1 cellular context compared by ENCODE assay signal in the genomic region with DNA sequence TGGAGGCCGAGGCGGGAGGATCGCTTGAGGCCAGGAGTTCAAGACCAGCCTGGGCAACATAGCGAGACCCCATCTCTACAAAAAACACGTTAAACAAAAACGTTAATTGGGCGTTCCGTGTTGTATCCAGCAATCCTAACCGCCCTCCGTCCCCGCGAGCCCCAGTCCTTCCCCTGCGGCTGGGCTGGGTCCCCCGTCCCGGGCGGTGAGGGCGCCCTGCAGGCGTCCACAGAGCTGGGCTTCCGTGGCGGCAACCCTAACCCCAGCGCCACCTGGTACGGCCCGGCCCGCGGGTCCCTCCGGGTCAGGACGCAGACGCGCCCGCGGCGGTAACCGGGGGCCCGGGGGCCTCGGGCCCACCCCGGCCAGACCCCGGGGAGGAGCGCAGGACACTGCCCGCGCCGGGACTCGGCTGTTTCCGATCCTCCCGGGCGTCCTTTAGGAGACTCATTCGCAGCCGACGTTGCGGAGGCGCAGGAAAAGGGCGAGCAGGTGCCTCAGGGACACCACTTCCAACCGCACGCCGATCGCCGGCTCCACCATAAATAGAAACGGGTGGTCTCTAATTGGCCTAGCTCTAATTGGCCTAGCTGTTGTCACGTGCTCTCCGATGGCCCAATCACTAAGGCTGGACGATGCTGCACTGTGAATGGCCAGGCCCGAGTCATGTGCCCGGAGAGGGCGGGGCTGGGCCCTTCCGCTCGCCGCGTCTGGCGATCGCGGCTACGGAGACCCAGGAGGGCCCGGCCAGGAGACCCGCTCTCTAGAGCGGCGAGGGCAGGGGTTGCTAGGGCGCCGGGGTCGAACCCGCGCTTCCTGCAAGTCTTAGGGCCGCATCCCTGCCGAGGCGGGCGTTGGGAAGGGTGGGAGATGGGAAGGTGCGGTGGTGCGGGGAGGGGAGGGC.
TF ChIP-seq lines count a peak whose summit lies in the region.

No MANE protein-coding gene starts in this region.

TF ChIP-seq in K562, 482 proteins besides CTCF, POLR2A, EP300 and RAD21 (continued from another document and continues in another):
- TF ChIP-seq, protein P1, sequence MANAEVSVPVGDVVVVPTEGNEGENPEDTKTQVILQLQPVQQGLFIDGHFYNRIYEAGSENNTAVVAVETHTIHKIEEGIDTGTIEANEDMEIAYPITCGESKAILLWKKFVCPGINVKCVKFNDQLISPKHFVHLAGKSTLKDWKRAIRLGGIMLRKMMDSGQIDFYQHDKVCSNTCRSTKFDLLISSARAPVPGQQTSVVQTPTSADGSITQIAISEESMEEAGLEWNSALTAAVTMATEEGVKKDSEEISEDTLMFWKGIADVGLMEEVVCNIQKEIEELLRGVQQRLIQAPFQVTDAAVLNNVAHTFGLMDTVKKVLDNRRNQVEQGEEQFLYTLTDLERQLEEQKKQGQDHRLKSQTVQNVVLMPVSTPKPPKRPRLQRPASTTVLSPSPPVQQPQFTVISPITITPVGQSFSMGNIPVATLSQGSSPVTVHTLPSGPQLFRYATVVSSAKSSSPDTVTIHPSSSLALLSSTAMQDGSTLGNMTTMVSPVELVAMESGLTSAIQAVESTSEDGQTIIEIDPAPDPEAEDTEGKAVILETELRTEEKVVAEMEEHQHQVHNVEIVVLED (CRISPR knock-in tag; IDR thresholded peaks at IDR 0.05), result no peak
- TF ChIP-seq RAD51 (IDR thresholded peaks at IDR 0.05; ENCODE audit: borderline replicate concordance, low read depth) (peak; percentile 99), BCOR (IDR thresholded peaks at IDR 0.05) (peak; percentile 87), TGIF2 (CRISPR knock-in tag; IDR thresholded peaks at IDR 0.05) (no peak; the same call in 1 of the 2 replicates), FOXJ2 (tag; IDR thresholded peaks at IDR 0.05) (peak; percentile 81), RBM17 (IDR thresholded peaks at IDR 0.05; ENCODE audit: borderline replicate concordance, low read depth, low read length) (no peak), NR2C2 (CRISPR knock-in tag; IDR thresholded peaks at IDR 0.05) (0 out of 2 replicates have a peak, but pooled peaks have one; percentile 39), NR2C2 (tag; IDR thresholded peaks at IDR 0.05) (no peak; the same call in 1 of the 2 replicates), NCOR1 (IDR thresholded peaks at IDR 0.05) (peak; percentile 48; the same call in 1 of the 2 replicates), RBM34 (IDR thresholded peaks at IDR 0.05; ENCODE audit: borderline replicate concordance, insufficient read depth, low read length) (no peak), GABPA (tag; conservative IDR thresholded peaks at IDR 0.05; ENCODE audit: low read depth) (peak; percentile 47), TCF7 (IDR thresholded peaks at IDR 0.05; ENCODE audit: borderline replicate concordance) (no peak), ZNF3 (CRISPR knock-in tag; IDR thresholded peaks at IDR 0.05) (no peak), NFYB (IDR thresholded peaks at IDR 0.05; ENCODE audit: extremely low read depth, insufficient read length) (peak; percentile 92), ELF2 (CRISPR knock-in tag; IDR thresholded peaks at IDR 0.05) (no peak), ZNF311 (CRISPR knock-in tag; IDR thresholded peaks at IDR 0.05) (no peak), ZNF589 (CRISPR knock-in tag; IDR thresholded peaks at IDR 0.05; ENCODE audit: low read depth) (0 out of 2 replicates have a peak, but pooled peaks have one; percentile 10), TFAM (CRISPR knock-in tag; conservative IDR thresholded peaks at IDR 0.05) (no peak), ZNF121 (CRISPR knock-in tag; conservative IDR thresholded peaks at IDR 0.05) (peak; percentile 100), RNF2 (IDR thresholded peaks at IDR 0.05) (peak; percentile 13; the same call in 1 of the 2 replicates), KLF6 (CRISPR knock-in tag; IDR thresholded peaks at IDR 0.05; ENCODE audit: borderline replicate concordance) (no peak; the same call in 1 of the 2 replicates), GTF2F1 (IDR thresholded peaks at IDR 0.05; ENCODE audit: low read depth, low read length) (peak; percentile 72), TAF9B (IDR thresholded peaks at IDR 0.05; ENCODE audit: partially characterized antibody) (peak; percentile 74), ZNF146 (CRISPR knock-in tag; IDR thresholded peaks at IDR 0.05; ENCODE audit: unreplicated experiment) (no peak), CREM (IDR thresholded peaks at IDR 0.05; ENCODE audit: low read depth) (peak; percentile 32; the same call in 1 of the 2 replicates), NR3C1 (CRISPR knock-in tag; IDR thresholded peaks at IDR 0.05) (no peak), FOXA3 (CRISPR knock-in tag; conservative IDR thresholded peaks at IDR 0.05 in 1 of 2, IDR thresholded peaks at IDR 0.05 in 1 of 2) (no peak), CCNT2 (IDR thresholded peaks at IDR 0.05; ENCODE audit: borderline replicate concordance, extremely low read depth, insufficient read length, low read depth, low read length) (peak; percentile 12), KAT7 (CRISPR knock-in tag; IDR thresholded peaks at IDR 0.05; ENCODE audit: borderline replicate concordance) (peak; percentile 50; the same call in 1 of the 2 replicates), FOS (IDR thresholded peaks at IDR 0.05; ENCODE audit: extremely low read depth, insufficient read length) (peak; percentile 91), SOX6 (IDR thresholded peaks at IDR 0.05) (peak; percentile 38; the same call in 1 of the 2 replicates), TEAD2 (tag; IDR thresholded peaks at IDR 0.05) (no peak), KDM1A (IDR thresholded peaks at IDR 0.05) (peak; percentile 62 to 69; a peak in 2 of 4 replicates), ZNF75A (CRISPR knock-in tag; IDR thresholded peaks at IDR 0.05) (no peak), ZNF696 (CRISPR knock-in tag; conservative IDR thresholded peaks at IDR 0.05) (no peak), TARDBP (IDR thresholded peaks at IDR 0.05) (0 out of 2 replicates have a peak, but pooled peaks have one; percentile 45), CBX3 (IDR thresholded peaks at IDR 0.05; ENCODE audit: borderline replicate concordance in 1 of 2, low read length in 2 of 2) (no peak)
- TF ChIP-seq, protein P2, sequence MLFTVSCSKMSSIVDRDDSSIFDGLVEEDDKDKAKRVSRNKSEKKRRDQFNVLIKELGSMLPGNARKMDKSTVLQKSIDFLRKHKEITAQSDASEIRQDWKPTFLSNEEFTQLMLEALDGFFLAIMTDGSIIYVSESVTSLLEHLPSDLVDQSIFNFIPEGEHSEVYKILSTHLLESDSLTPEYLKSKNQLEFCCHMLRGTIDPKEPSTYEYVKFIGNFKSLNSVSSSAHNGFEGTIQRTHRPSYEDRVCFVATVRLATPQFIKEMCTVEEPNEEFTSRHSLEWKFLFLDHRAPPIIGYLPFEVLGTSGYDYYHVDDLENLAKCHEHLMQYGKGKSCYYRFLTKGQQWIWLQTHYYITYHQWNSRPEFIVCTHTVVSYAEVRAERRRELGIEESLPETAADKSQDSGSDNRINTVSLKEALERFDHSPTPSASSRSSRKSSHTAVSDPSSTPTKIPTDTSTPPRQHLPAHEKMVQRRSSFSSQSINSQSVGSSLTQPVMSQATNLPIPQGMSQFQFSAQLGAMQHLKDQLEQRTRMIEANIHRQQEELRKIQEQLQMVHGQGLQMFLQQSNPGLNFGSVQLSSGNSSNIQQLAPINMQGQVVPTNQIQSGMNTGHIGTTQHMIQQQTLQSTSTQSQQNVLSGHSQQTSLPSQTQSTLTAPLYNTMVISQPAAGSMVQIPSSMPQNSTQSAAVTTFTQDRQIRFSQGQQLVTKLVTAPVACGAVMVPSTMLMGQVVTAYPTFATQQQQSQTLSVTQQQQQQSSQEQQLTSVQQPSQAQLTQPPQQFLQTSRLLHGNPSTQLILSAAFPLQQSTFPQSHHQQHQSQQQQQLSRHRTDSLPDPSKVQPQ (CRISPR knock-in tag; IDR thresholded peaks at IDR 0.05; ENCODE audit: borderline replicate concordance), result no peak
- TF ChIP-seq, protein P3, sequence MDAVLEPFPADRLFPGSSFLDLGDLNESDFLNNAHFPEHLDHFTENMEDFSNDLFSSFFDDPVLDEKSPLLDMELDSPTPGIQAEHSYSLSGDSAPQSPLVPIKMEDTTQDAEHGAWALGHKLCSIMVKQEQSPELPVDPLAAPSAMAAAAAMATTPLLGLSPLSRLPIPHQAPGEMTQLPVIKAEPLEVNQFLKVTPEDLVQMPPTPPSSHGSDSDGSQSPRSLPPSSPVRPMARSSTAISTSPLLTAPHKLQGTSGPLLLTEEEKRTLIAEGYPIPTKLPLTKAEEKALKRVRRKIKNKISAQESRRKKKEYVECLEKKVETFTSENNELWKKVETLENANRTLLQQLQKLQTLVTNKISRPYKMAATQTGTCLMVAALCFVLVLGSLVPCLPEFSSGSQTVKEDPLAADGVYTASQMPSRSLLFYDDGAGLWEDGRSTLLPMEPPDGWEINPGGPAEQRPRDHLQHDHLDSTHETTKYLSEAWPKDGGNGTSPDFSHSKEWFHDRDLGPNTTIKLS (IDR thresholded peaks at IDR 0.05; ENCODE audit: borderline replicate concordance, low read depth), result peak; percentile 64; the same call in 1 of the 2 replicates
- TF ChIP-seq, protein P4, sequence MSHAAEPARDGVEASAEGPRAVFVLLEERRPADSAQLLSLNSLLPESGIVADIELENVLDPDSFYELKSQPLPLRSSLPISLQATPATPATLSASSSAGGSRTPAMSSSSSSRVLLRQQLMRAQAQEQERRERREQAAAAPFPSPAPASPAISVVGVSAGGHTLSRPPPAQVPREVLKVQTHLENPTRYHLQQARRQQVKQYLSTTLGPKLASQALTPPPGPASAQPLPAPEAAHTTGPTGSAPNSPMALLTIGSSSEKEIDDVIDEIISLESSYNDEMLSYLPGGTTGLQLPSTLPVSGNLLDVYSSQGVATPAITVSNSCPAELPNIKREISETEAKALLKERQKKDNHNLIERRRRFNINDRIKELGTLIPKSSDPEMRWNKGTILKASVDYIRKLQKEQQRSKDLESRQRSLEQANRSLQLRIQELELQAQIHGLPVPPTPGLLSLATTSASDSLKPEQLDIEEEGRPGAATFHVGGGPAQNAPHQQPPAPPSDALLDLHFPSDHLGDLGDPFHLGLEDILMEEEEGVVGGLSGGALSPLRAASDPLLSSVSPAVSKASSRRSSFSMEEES (CRISPR knock-in tag; IDR thresholded peaks at IDR 0.05), result peak; percentile 99
- TF ChIP-seq, protein P5, sequence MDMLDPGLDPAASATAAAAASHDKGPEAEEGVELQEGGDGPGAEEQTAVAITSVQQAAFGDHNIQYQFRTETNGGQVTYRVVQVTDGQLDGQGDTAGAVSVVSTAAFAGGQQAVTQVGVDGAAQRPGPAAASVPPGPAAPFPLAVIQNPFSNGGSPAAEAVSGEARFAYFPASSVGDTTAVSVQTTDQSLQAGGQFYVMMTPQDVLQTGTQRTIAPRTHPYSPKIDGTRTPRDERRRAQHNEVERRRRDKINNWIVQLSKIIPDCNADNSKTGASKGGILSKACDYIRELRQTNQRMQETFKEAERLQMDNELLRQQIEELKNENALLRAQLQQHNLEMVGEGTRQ (CRISPR knock-in tag; IDR thresholded peaks at IDR 0.05), result peak; percentile 100
- TF ChIP-seq, protein P6, sequence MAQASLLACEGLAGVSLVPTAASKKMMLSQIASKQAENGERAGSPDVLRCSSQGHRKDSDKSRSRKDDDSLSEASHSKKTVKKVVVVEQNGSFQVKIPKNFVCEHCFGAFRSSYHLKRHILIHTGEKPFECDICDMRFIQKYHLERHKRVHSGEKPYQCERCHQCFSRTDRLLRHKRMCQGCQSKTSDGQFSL (CRISPR knock-in tag; IDR thresholded peaks at IDR 0.05), result 0 out of 2 replicates have a peak, but pooled peaks have one; percentile 54
- TF ChIP-seq, protein P6 (tag; IDR thresholded peaks at IDR 0.05), result no peak
- TF ChIP-seq, protein P7, sequence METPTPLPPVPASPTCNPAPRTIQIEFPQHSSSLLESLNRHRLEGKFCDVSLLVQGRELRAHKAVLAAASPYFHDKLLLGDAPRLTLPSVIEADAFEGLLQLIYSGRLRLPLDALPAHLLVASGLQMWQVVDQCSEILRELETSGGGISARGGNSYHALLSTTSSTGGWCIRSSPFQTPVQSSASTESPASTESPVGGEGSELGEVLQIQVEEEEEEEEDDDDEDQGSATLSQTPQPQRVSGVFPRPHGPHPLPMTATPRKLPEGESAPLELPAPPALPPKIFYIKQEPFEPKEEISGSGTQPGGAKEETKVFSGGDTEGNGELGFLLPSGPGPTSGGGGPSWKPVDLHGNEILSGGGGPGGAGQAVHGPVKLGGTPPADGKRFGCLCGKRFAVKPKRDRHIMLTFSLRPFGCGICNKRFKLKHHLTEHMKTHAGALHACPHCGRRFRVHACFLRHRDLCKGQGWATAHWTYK (CRISPR knock-in tag; IDR thresholded peaks at IDR 0.05), result no peak; the same call in 1 of the 2 replicates
